Comparison of ENCODE assay signal across 1 cellular context in genomic region chr13:40125336-40125735, GRCh38.
TF ChIP-seq lines count a peak whose summit lies in the region.

No MANE protein-coding gene starts in this region.

TF ChIP-seq in GM23338, 12 proteins besides CTCF, POLR2A, EP300 and RAD21 (continued from another document):
- TF ChIP-seq, protein P1, sequence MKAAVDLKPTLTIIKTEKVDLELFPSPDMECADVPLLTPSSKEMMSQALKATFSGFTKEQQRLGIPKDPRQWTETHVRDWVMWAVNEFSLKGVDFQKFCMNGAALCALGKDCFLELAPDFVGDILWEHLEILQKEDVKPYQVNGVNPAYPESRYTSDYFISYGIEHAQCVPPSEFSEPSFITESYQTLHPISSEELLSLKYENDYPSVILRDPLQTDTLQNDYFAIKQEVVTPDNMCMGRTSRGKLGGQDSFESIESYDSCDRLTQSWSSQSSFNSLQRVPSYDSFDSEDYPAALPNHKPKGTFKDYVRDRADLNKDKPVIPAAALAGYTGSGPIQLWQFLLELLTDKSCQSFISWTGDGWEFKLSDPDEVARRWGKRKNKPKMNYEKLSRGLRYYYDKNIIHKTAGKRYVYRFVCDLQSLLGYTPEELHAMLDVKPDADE (IDR thresholded peaks at IDR 0.05): no peak
